In genomic region chr1:210556475-210556874, GRCh38 we compare ENCODE assay signal across 8 cellular contexts.
"Had no signal": no experiment of that assay in that cellular context is flagged by ENCODE, and none has a peak within 500 bp of the region (broad histone marks: within the 10 kb centered on the region; RNA-seq: fewer than 3 reads in every experiment).

No MANE protein-coding gene starts in this region.

- FAIRE-seq: G401.6, GM12878, GM12891, GM12892, GM18507, GM19239 had no signal

- H3K4me3 ChIP-seq: GM12878 had no signal

- DNase-seq: GDM1, GF-D8 had no signal

- ATAC-seq: GM12878 had no signal
